ENCODE assay signal across 11 cellular contexts in genomic region chr2:120910956-120911951, GRCh38.
DNase-seq lines count a peak whose midpoint lies in the region; ATAC-seq, FAIRE-seq and TF ChIP-seq lines count a peak whose summit lies in the region.
"Had no signal": no experiment of that assay in that cellular context is flagged by ENCODE, and none has a peak within 500 bp of the region (broad histone marks: within the 10 kb centered on the region; RNA-seq: fewer than 3 reads in every experiment).

No MANE protein-coding gene starts in this region.

- no peak overlapping the region for H2AFZ ChIP-seq in smooth muscle cell (ENCODE audit: low read depth)

- TF ChIP-seq POLR2A in H54 (IDR thresholded peaks at IDR 0.05; ENCODE audit: low read depth, low read length): no peak

- peaks cover 21% of the 10 kb centered on the region for H3K36me3 ChIP-seq in SJSA1
- no peaks in the 10 kb centered on the region for H3K36me3 ChIP-seq in smooth muscle cell (ENCODE audit: low read depth)

- peaks cover 22% of the 10 kb centered on the region for H4K20me1 ChIP-seq in smooth muscle cell (ENCODE audit: low read depth)

- 69% methylated on average over 16 of the region's 16 CpGs for WGBS in smooth muscle cell (ENCODE audit: low lambda C conversion rate)

- no peak for TF ChIP-seq CTCF in fibroblast of villous mesenchyme (IDR thresholded peaks at IDR 0.05; ENCODE audit: insufficient read depth, low read depth, low read length)
- TF ChIP-seq CTCF in smooth muscle cell (IDR thresholded peaks at IDR 0.05; ENCODE audit: borderline replicate concordance, insufficient read depth, poor library complexity, severe bottlenecking): no peak

- peak; percentile 84 for DNase-seq in H54 (ENCODE audit: insufficient read length, low spot score)
- peak; percentile 58 to 73 for DNase-seq in SJSA1 (ENCODE audit: low read depth in 1 of 2, low spot score in 2 of 2)
- DNase-seq in fibroblast of villous mesenchyme (ENCODE audit: low read depth): peak; percentile 63
- DNase-seq in smooth muscle cell (lab: John Stamatoyannopoulos, UW; ENCODE audit: unreplicated experiment): no peak
- no peak for DNase-seq in left lobe of liver (ENCODE audit: low spot score)
- DNase-seq in NCI-H1930 (lab: John Stamatoyannopoulos, UW): no peak
- DNase-seq in frontal cortex (ENCODE audit: low spot score in 2 of 2): no peak
- DNase-seq: activated CD4-positive, alpha-beta T cell treated with anti-CD3 and anti-CD28 coated beads for 48 hours; NCI-H1694 had no signal

- no peak for ATAC-seq in left lobe of liver
- no peak for ATAC-seq in GM18870 (IDR thresholded peaks at IDR 0.05; ENCODE audit: unreplicated experiment)
- ATAC-seq: stimulated activated memory B cell treated with anti-CD40 and anti-IgM and Interleukin-4, amounts not matched to agents 10 μg/mL and 1 μg/mL and 100 μg/mL, for 72 hours had no signal

- H3F3A ChIP-seq in smooth muscle cell (ENCODE audit: low read depth): peaks cover 26% of the 10 kb centered on the region

- peak overlapping the region; percentile 48 for H3K27ac ChIP-seq in SJSA1
- H3K27ac ChIP-seq in smooth muscle cell (ENCODE audit: low read depth): peak overlapping the region; percentile 94

- no peaks in the 10 kb centered on the region for H3K9me3 ChIP-seq in SJSA1 (replicated peaks)
- no peaks in the 10 kb centered on the region for H3K9me3 ChIP-seq in smooth muscle cell (replicated peaks; ENCODE audit: low read depth)

- H3K4me2 ChIP-seq in smooth muscle cell: peak overlapping the region; percentile 67

- H3K79me2 ChIP-seq in smooth muscle cell (ENCODE audit: low read depth): peaks cover 9% of the 10 kb centered on the region

- H3K9ac ChIP-seq in smooth muscle cell (ENCODE audit: low read depth): no peak overlapping the region

- no peaks in the 10 kb centered on the region for H3K27me3 ChIP-seq in SJSA1 (replicated peaks)
- H3K27me3 ChIP-seq in smooth muscle cell (ENCODE audit: low read depth): no peaks in the 10 kb centered on the region

- FAIRE-seq in H54 (lab: Jason Lieb, UNC): peak; percentile 64
- FAIRE-seq in frontal cortex (lab: Jason Lieb, UNC): no peak

- H3K4me1 ChIP-seq in SJSA1 (replicated peaks) (peaks cover 86% of the 10 kb centered on the region), smooth muscle cell (ENCODE audit: low read depth) (peaks cover 19% of the 10 kb centered on the region)

- no peak overlapping the region for H3K4me3 ChIP-seq in SJSA1
- no peak overlapping the region for H3K4me3 ChIP-seq in fibroblast of villous mesenchyme (ENCODE audit: low read depth, low read length)
- no peak overlapping the region for H3K4me3 ChIP-seq in smooth muscle cell

Comparison
In these comparisons a context has a peak if more than half of its experiments do, and no peak if none do; other contexts are left out.
1. DNase-seq: peak in H54 (single experiment), SJSA1 (2 of 2) and fibroblast of villous mesenchyme (single experiment); none in smooth muscle cell (single experiment), left lobe of liver (single experiment), NCI-H1930 (0 of 2) and frontal cortex (0 of 2).